ENCODE assay signal across 12 cellular contexts in the genomic region with DNA sequence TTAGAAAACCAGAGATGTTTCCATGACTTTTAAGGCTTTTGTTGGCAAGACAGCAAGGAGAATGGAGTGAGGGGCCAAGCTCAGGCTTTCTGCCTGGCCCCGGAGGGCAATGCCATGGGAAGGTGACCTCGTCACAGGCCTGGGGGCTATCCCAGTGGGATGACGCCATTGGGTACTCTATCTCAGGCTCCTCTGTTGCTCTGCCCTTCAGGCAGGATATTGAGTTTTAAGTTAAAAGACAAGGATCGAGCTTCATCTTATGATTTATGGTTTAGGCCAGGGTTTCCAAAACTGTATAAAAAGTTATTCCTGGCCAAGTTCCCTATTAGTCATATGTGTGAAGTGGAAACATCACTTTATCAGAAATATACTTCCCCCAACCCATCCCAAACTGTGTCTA.
DNase-seq lines count a peak whose midpoint lies in the region; ATAC-seq and TF ChIP-seq lines count a peak whose summit lies in the region.
"Had no signal": no experiment of that assay in that cellular context is flagged by ENCODE, and none has a peak within 500 bp of the region (broad histone marks: within the 10 kb centered on the region; RNA-seq: fewer than 3 reads in every experiment).

No MANE protein-coding gene starts in this region.

- H3K4me3 ChIP-seq in skeletal muscle satellite cell (ENCODE audit: low read length), result no peak overlapping the region
- H3K4me3 ChIP-seq: MG63 had no signal

- H3K36me3 Mint-ChIP-seq in CD4-positive, alpha-beta T cell (ENCODE audit: low read depth), result no peaks in the 10 kb centered on the region

- H3K4me3 Mint-ChIP-seq in CD4-positive, alpha-beta T cell, result no peak overlapping the region

- ATAC-seq in CD4-positive, alpha-beta T cell (ENCODE audit: poor library complexity), result no peak

- POLR2A ChIA-PET in CD4-positive, alpha-beta T cell (lab: Charles Lee), result interaction anchor here (0.5 to 1.2 kb wide), 2 partner anchors 18 to 128 kb away, joined by 3 to 4 read pairs; a partner anchor contains a TSS

- H3K27ac Mint-ChIP-seq in CD4-positive, alpha-beta T cell, result peak overlapping the region; percentile 40

- H3K4me1 Mint-ChIP-seq in CD4-positive, alpha-beta T cell (ENCODE audit: low read depth), result peaks cover 48% of the 10 kb centered on the region

- intact Hi-C loops in CD4-positive, alpha-beta T cell (cut with DNase I, micrococcal nuclease), result no loop called here

- H3K27ac ChIP-seq in CD4-positive, alpha-beta T cell (ENCODE audit: low read depth, low read length), result no peak overlapping the region

- H3K9me3 Mint-ChIP-seq in CD4-positive, alpha-beta T cell, result no peaks in the 10 kb centered on the region

- CTCF ChIA-PET in CD4-positive, alpha-beta T cell (lab: Charles Lee), result no interaction called here

- H3K36me3 ChIP-seq in skeletal muscle satellite cell (ENCODE audit: insufficient read depth, low read length), result no peaks in the 10 kb centered on the region
- H3K36me3 ChIP-seq: MG63 had no signal

- peak overlapping the region; percentile 16 for H3K4me2 ChIP-seq in skeletal muscle satellite cell (ENCODE audit: low read length)

- H3K9ac ChIP-seq in skeletal muscle satellite cell (ENCODE audit: low read depth, low read length), result peak overlapping the region; percentile 74

- TF ChIP-seq CTCF in CD4-positive, alpha-beta T cell (IDR thresholded peaks at IDR 0.05), result no peak

- H3K27me3 ChIP-seq in CD4-positive, alpha-beta T cell (ENCODE audit: control insufficient read depth, insufficient read depth, low read length), result no peaks in the 10 kb centered on the region
- no peaks in the 10 kb centered on the region for H3K27me3 ChIP-seq in skeletal muscle satellite cell (ENCODE audit: control insufficient read depth, insufficient read depth, low read length)
- H3K27me3 ChIP-seq: MG63 had no signal

- no peaks in the 10 kb centered on the region for H3K27me3 Mint-ChIP-seq in CD4-positive, alpha-beta T cell

- no peaks in the 10 kb centered on the region for H3K9me3 ChIP-seq in CD4-positive, alpha-beta T cell (ENCODE audit: control insufficient read depth, low read length)
- H3K9me3 ChIP-seq in skeletal muscle satellite cell (replicated peaks; ENCODE audit: low read length), result no peaks in the 10 kb centered on the region
- H3K9me3 ChIP-seq: MG63 had no signal

- no peak for DNase-seq in CD4-positive, alpha-beta T cell
- DNase-seq in RPMI7951 (ENCODE audit: low read depth), result peak; percentile 70
- peak; percentile 65 for DNase-seq in fibroblast of peridontal ligament (ENCODE audit: extremely low read depth)
- no peak for DNase-seq in hippocampal formation (lab: John Stamatoyannopoulos, UW)
- DNase-seq in central memory CD4-positive, alpha-beta T cell, result no peak
- DNase-seq in activated gamma-delta T cell treated with Interleukin-2 at 50 U/mL for 16 hours, result no peak
- DNase-seq in HuH-7.5 (ENCODE audit: low spot score), result no peak
- DNase-seq: activated CD4-positive, alpha-beta T cell treated with anti-CD3 and anti-CD28 coated beads for 48 hours; amniotic stem cell; MG63; SIG-M5 had no signal

- H3K4me1 ChIP-seq in skeletal muscle satellite cell (ENCODE audit: control insufficient read depth, insufficient read depth, low read length), result peaks cover 76% of the 10 kb centered on the region

Comparison
In these comparisons a context has a peak if more than half of its experiments do, and no peak if none do; other contexts are left out.
1. DNase-seq: peak in RPMI7951 (single experiment) and fibroblast of peridontal ligament (single experiment); none in CD4-positive, alpha-beta T cell (0 of 10), hippocampal formation (0 of 2), central memory CD4-positive, alpha-beta T cell (single experiment), activated gamma-delta T cell treated with Interleukin-2 at 50 U/mL for 16 hours (single experiment) and HuH-7.5 (single experiment).